In the genomic region with DNA sequence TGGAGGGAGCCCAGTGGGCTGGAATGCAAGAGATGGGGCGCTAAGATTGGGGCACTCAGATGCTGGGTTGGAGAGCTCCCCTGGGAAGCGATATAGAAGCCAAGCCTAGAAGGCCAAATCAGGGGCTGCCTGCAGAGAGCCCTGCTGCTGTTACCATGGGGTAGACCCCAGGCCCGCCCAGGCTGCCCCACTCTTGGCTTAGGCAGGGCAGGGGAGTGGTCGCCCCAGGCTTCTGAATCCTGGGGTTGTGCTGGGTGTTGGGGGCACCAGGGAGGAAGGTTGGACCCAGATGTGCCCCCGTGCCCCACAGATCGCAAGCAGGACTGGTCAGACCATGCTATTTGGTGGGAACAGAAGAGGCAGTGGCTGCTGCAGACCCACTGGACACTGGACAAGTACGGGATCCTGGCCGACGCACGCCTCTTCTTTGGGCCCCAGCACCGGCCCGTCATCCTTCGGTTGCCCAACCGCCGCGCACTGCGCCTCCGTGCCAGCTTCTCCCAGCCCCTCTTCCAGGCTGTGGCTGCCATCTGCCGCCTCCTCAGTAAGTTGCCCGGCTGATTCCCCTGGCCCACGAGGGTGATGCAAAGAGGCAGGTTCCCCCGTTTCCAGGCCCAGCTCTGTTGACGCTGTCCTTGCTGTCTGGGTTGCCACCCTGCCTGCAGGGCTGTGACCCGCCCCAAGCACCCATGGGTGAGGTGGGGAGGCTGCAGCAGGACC, we compare ENCODE assay signal across 21 cellular contexts. TPM values are rescaled to one million over a fixed set of nuclear protein-coding genes. Genes with fewer than 3 reads are reported as not detected.
DNase-seq lines count a peak whose midpoint lies in the region; ATAC-seq lines count a peak whose summit lies in the region.
"Had no signal": no experiment of that assay in that cellular context is flagged by ENCODE, and none has a peak within 500 bp of the region (broad histone marks: within the 10 kb centered on the region; RNA-seq: fewer than 3 reads in every experiment).

No MANE protein-coding gene starts in this region.

- no peak overlapping the region for H3K4me3 Mint-ChIP-seq in stimulated activated naive CD8-positive, alpha-beta T cell treated with anti-CD3 and anti-CD28 coated beads, Interleukin-15, Interleukin-2, amounts not matched to agents 100 ng/mL and 50 ng/mL, for 24 hours
- H3K4me3 Mint-ChIP-seq in dendritic cell treated with granulocyte-macrophage colony-stimulating factor and Interleukin-4, amounts not matched to agents 40 ng/mL and 50 ng/mL, for 4 days, result no peak overlapping the region
- H3K4me3 Mint-ChIP-seq in T-cell, result no peak overlapping the region
- H3K4me3 Mint-ChIP-seq: activated B cell treated with CpG ODN at 0.5 μM for 24 hours had no signal

- intact Hi-C loops in dendritic cell treated with granulocyte-macrophage colony-stimulating factor and Interleukin-4, amounts not matched to agents 40 ng/mL and 50 ng/mL, for 4 days (cut with micrococcal nuclease), result no loop called here

- H3K9me3 Mint-ChIP-seq in stimulated activated naive CD8-positive, alpha-beta T cell treated with anti-CD3 and anti-CD28 coated beads, Interleukin-15, Interleukin-2, amounts not matched to agents 100 ng/mL and 50 ng/mL, for 24 hours, result no peaks in the 10 kb centered on the region
- no peaks in the 10 kb centered on the region for H3K9me3 Mint-ChIP-seq in dendritic cell treated with granulocyte-macrophage colony-stimulating factor and Interleukin-4, amounts not matched to agents 40 ng/mL and 50 ng/mL, for 4 days
- no peaks in the 10 kb centered on the region for H3K9me3 Mint-ChIP-seq in T-cell
- H3K9me3 Mint-ChIP-seq: activated B cell treated with CpG ODN at 0.5 μM for 24 hours had no signal

- DNase-seq in NCI-H2171 treated with DMSO at 0.1 percent for 48 hours (lab: John Stamatoyannopoulos, UW) (peak; percentile 15), NCI-H2171 (lab: John Stamatoyannopoulos, UW) (no peak), HT-29 (ENCODE audit: low spot score) (no peak), middle frontal gyrus (ENCODE audit: extremely low spot score, low spot score) (no peak), T-cell (no peak)
- no peak for DNase-seq in stimulated activated naive CD8-positive, alpha-beta T cell treated with anti-CD3 and anti-CD28 coated beads, Interleukin-15, Interleukin-2, amounts not matched to agents 100 U/mL and 50 U/mL, for 24 hours
- DNase-seq: 8988T; activated B cell treated with CpG ODN at 0.5 μM for 24 hours; activated CD8-positive, alpha-beta memory T cell treated with anti-CD3 and anti-CD28 coated beads for 24 hours; amniotic stem cell; Caco-2; dermis blood vessel endothelial cell; NCI-H1105 treated with DMSO at 0.1 percent for 48 hours; NCI-H2107; ovary; Peyer's patch; spleen; stimulated activated CD4-positive, alpha-beta T cell treated with anti-CD3 and anti-CD28 coated beads, Interleukin-4, amount 100 ng/mL, for 24 hours; trophoblast cell had no signal

- POLR2A ChIA-PET in T-cell (lab: Charles Lee), result interaction anchor here in 1 of 2 donors (0.6 kb wide), 2 partner anchors 8 to 13 kb away, joined by 3 to 6 read pairs; no protein-coding TSS in a partner anchor

- no peak for ATAC-seq in stimulated activated naive CD8-positive, alpha-beta T cell treated with anti-CD3 and anti-CD28 coated beads, Interleukin-15, Interleukin-2, amounts not matched to agents 100 U/mL and 50 U/mL, for 24 hours
- no peak for ATAC-seq in T-cell (replicated peaks in 1 of 4)

- CTCF ChIA-PET in T-cell (lab: Charles Lee), result interaction anchor here (0.6 kb wide), 2 partner anchors 101 to 147 kb away, joined by 4 to 5 read pairs; no protein-coding TSS in a partner anchor

- H3K27me3 Mint-ChIP-seq in stimulated activated naive CD8-positive, alpha-beta T cell treated with anti-CD3 and anti-CD28 coated beads, Interleukin-15, Interleukin-2, amounts not matched to agents 100 ng/mL and 50 ng/mL, for 24 hours, result no peaks in the 10 kb centered on the region
- no peaks in the 10 kb centered on the region for H3K27me3 Mint-ChIP-seq in dendritic cell treated with granulocyte-macrophage colony-stimulating factor and Interleukin-4, amounts not matched to agents 40 ng/mL and 50 ng/mL, for 4 days
- H3K27me3 Mint-ChIP-seq in T-cell, result no peaks in the 10 kb centered on the region
- H3K27me3 Mint-ChIP-seq: activated B cell treated with CpG ODN at 0.5 μM for 24 hours had no signal

- H3K36me3 Mint-ChIP-seq in stimulated activated naive CD8-positive, alpha-beta T cell treated with anti-CD3 and anti-CD28 coated beads, Interleukin-15, Interleukin-2, amounts not matched to agents 100 ng/mL and 50 ng/mL, for 24 hours (ENCODE audit: low read depth), result peaks cover 72% of the 10 kb centered on the region
- peaks cover 90% of the 10 kb centered on the region for H3K36me3 Mint-ChIP-seq in dendritic cell treated with granulocyte-macrophage colony-stimulating factor and Interleukin-4, amounts not matched to agents 40 ng/mL and 50 ng/mL, for 4 days (ENCODE audit: low read depth)
- peaks cover 17% of the 10 kb centered on the region for H3K36me3 Mint-ChIP-seq in T-cell

- peak overlapping the region; percentile 14 for H3K27ac Mint-ChIP-seq in stimulated activated naive CD8-positive, alpha-beta T cell treated with anti-CD3 and anti-CD28 coated beads, Interleukin-15, Interleukin-2, amounts not matched to agents 100 ng/mL and 50 ng/mL, for 24 hours
- peak overlapping the region; percentile 15 for H3K27ac Mint-ChIP-seq in dendritic cell treated with granulocyte-macrophage colony-stimulating factor and Interleukin-4, amounts not matched to agents 40 ng/mL and 50 ng/mL, for 4 days
- H3K27ac Mint-ChIP-seq in T-cell, result peak overlapping the region in 1 of 2 donors; percentile 1

- peaks cover 63% of the 10 kb centered on the region for H3K4me1 Mint-ChIP-seq in stimulated activated naive CD8-positive, alpha-beta T cell treated with anti-CD3 and anti-CD28 coated beads, Interleukin-15, Interleukin-2, amounts not matched to agents 100 ng/mL and 50 ng/mL, for 24 hours (ENCODE audit: low read depth)
- peaks cover 67% of the 10 kb centered on the region for H3K4me1 Mint-ChIP-seq in dendritic cell treated with granulocyte-macrophage colony-stimulating factor and Interleukin-4, amounts not matched to agents 40 ng/mL and 50 ng/mL, for 4 days (ENCODE audit: low read depth)
- peaks cover 29 to 51% (median 51%) of the 10 kb centered on the region in 3 donors for H3K4me1 Mint-ChIP-seq in T-cell

RNA-seq across cellular contexts. Expression of a gene that starts 3.9 kb away (rescaled TPM):
- 5.3 and 5.9 TPM in 2 replicates for total RNA-seq in HT-29 (2014; rRNA removed; shearing (Covaris generic))
- total RNA-seq in T-cell, result 100 to 1,000 TPM; 115 to 184 (median 161) TPM

RNA-seq across cellular contexts. Expression of a gene that starts 15.5 kb away (rescaled TPM):
- total RNA-seq in HT-29 (2014; rRNA removed; shearing (Covaris generic)), result 112 and 126 TPM in 2 replicates
- 10 to 100 TPM; 16.1 to 48.3 (median 40.2) TPM for total RNA-seq in T-cell

RNA-seq across cellular contexts. Expression of a gene that starts 15.6 kb away (rescaled TPM):
- 224 and 226 TPM in 2 replicates for total RNA-seq in HT-29 (2014; rRNA removed; shearing (Covaris generic))
- 100 to 1,000 TPM in 1 of 5 donors, 10 to 100 TPM in 4; 49.7 to 108 (median 97.5) TPM for total RNA-seq in T-cell

RNA-seq across cellular contexts. Expression of a gene that starts 19.9 kb away (rescaled TPM):
- total RNA-seq in HT-29 (2014; rRNA removed; shearing (Covaris generic)), result 19.5 and 23.5 TPM in 2 replicates
- total RNA-seq in T-cell, result 10 to 100 TPM; 46.2 to 64.7 (median 51.4) TPM

RNA-seq across cellular contexts. Expression of a gene that starts 23.9 kb away (rescaled TPM):
- 49.2 and 53.7 TPM in 2 replicates for total RNA-seq in HT-29 (2014; rRNA removed; shearing (Covaris generic))
- total RNA-seq in T-cell, result 10 to 100 TPM; 47.9 to 80.7 (median 76.0) TPM

Comparison
In these comparisons a context has a peak if more than half of its experiments do, and no peak if none do; other contexts are left out.
1. RNA of a gene that starts 3.9 kb away (total RNA-seq): 115 to 184 TPM in T-cell; 5.3 to 5.9 TPM in HT-29; every median in the first group is over 10 times any median in the second.